ENCODE assay signal across 10 cellular contexts in genomic region chr2:172226244-172227061, GRCh38.
DNase-seq lines count a peak whose midpoint lies in the region; ATAC-seq and TF ChIP-seq lines count a peak whose summit lies in the region.
"Had no signal": no experiment of that assay in that cellular context is flagged by ENCODE, and none has a peak within 500 bp of the region (broad histone marks: within the 10 kb centered on the region; RNA-seq: fewer than 3 reads in every experiment).

No MANE protein-coding gene starts in this region.

- no peaks in the 10 kb centered on the region for H3K27me3 ChIP-seq in colonic mucosa
- H3K27me3 ChIP-seq in upper lobe of right lung = no peaks in the 10 kb centered on the region
- H3K27me3 ChIP-seq: BLaER1 had no signal

- peaks cover 1% of the 10 kb centered on the region; the same call in 1 of the 2 replicates for H3K27me3 Mint-ChIP-seq in HFFc6 (ENCODE audit: insufficient read depth)

- intact Hi-C loops in colonic mucosa (cut with DNase I) = no loop called here
- intact Hi-C loops in upper lobe of right lung (cut with DNase I) = no loop called here

- peaks cover 5% of the 10 kb centered on the region for H3K4me1 ChIP-seq in colonic mucosa
- H3K4me1 ChIP-seq in upper lobe of right lung = no peaks in the 10 kb centered on the region
- H3K4me1 ChIP-seq: BLaER1 had no signal

- H3K4me3 ChIP-seq in colonic mucosa = no peak overlapping the region
- no peak overlapping the region for H3K4me3 ChIP-seq in upper lobe of right lung
- H3K4me3 ChIP-seq: BLaER1 had no signal

- no peaks in the 10 kb centered on the region for H3K9me3 Mint-ChIP-seq in HFFc6
- H3K9me3 Mint-ChIP-seq: mesothelial cell of epicardium had no signal

- H3K9ac ChIP-seq in colonic mucosa (ENCODE audit: low read depth in 2 of 2, low read length in 2 of 2) = peak overlapping the region in 1 of 2 donors; percentile 42
- H3K9ac ChIP-seq: BLaER1 had no signal

- H3K36me3 ChIP-seq in colonic mucosa = no peaks in the 10 kb centered on the region
- H3K36me3 ChIP-seq in upper lobe of right lung = no peaks in the 10 kb centered on the region
- H3K36me3 ChIP-seq: BLaER1 had no signal

- H3K27ac Mint-ChIP-seq in HFFc6 = no peak overlapping the region
- H3K27ac Mint-ChIP-seq: mesothelial cell of epicardium had no signal

- H3K9me3 ChIP-seq in colonic mucosa (no peaks in the 10 kb centered on the region), upper lobe of right lung (no peaks in the 10 kb centered on the region)
- H3K9me3 ChIP-seq: BLaER1 had no signal

- CTCF ChIA-PET in RWPE1 (lab: Yijun Ruan, JAX) = interaction anchor here (0.6 to 1.7 kb wide), 12 partner anchors 21 to 235 kb away, joined by 3 to 8 read pairs (median 4); no protein-coding TSS in a partner anchor

- H3K27ac ChIP-seq in RWPE1 (peak overlapping the region; percentile 99), colonic mucosa (peak overlapping the region; percentile 18), upper lobe of right lung (no peak overlapping the region)
- H3K27ac ChIP-seq: BLaER1 had no signal

- DNase-seq in stimulated activated CD4-positive, alpha-beta T cell treated with anti-CD3 and anti-CD28 coated beads, Interleukin-4, amount 100 ng/mL, for 1 hour = peak; percentile 26
- DNase-seq in stimulated activated CD4-positive, alpha-beta T cell treated with anti-CD3 and anti-CD28 coated beads, Interleukin-12 subunit alpha, Interleukin-12 subunit beta, amount 100 ng/mL, for 4 hours = no peak
- DNase-seq in RWPE1 (ENCODE audit: low spot score) (peak; percentile 60), colonic mucosa (peak; percentile 83), upper lobe of right lung (no peak), HFFc6 (no peak), HK-2 (ENCODE audit: unreplicated experiment) (no peak)

- H3K4me1 Mint-ChIP-seq in HFFc6 (ENCODE audit: low read depth) = peaks cover 25% of the 10 kb centered on the region

- H3K36me3 Mint-ChIP-seq in HFFc6 (ENCODE audit: low read depth) = peaks cover 4% of the 10 kb centered on the region; the same call in 1 of the 2 replicates
- H3K36me3 Mint-ChIP-seq: mesothelial cell of epicardium had no signal

- TF ChIP-seq CTCF in RWPE1 (conservative IDR thresholded peaks at IDR 0.05; ENCODE audit: low read depth) = no peak; the same call in 1 of the 2 replicates
- no peak for TF ChIP-seq CTCF in colonic mucosa (IDR thresholded peaks at IDR 0.05)
- no peak for TF ChIP-seq CTCF in upper lobe of right lung (IDR thresholded peaks at IDR 0.05)
- no peak for TF ChIP-seq CTCF in HFFc6 (IDR thresholded peaks at IDR 0.05)

- POLR2A ChIA-PET in RWPE1 (lab: Yijun Ruan, JAX; ENCODE audit: low non-redundant PET) = interaction anchor here (0.6 kb wide), 3 partner anchors 81 to 257 kb away, joined by 3 to 5 read pairs (median 4); no protein-coding TSS in a partner anchor

- ATAC-seq in upper lobe of right lung (peak; percentile 53), GM19351 (IDR thresholded peaks at IDR 0.05; ENCODE audit: unreplicated experiment) (no peak)

- no peak overlapping the region for H3K4me3 Mint-ChIP-seq in HFFc6
- H3K4me3 Mint-ChIP-seq: mesothelial cell of epicardium had no signal

Comparison
In these comparisons a context has a peak if more than half of its experiments do, and no peak if none do; other contexts are left out.
1. DNase-seq: peak in stimulated activated CD4-positive, alpha-beta T cell treated with anti-CD3 and anti-CD28 coated beads, Interleukin-4, amount 100 ng/mL, for 1 hour (single experiment), RWPE1 (single experiment) and colonic mucosa (single experiment); none in stimulated activated CD4-positive, alpha-beta T cell treated with anti-CD3 and anti-CD28 coated beads, Interleukin-12 subunit alpha, Interleukin-12 subunit beta, amount 100 ng/mL, for 4 hours (single experiment), upper lobe of right lung (single experiment), HFFc6 (single experiment) and HK-2 (single experiment).